ENCODE assay signal across 28 cellular contexts in genomic region chr7:117238472-117238871, GRCh38.
"Had no signal": no experiment of that assay in that cellular context is flagged by ENCODE, and none has a peak within 500 bp of the region (broad histone marks: within the 10 kb centered on the region; RNA-seq: fewer than 3 reads in every experiment).

No MANE protein-coding gene starts in this region.

- H3K4me3 ChIP-seq: stomach, suprapubic skin, testis, thoracic aorta, thyroid gland, tibial artery, tibial nerve, transverse colon, upper lobe of left lung, upper lobe of right lung, uterus, vagina had no signal

- H3K27ac Mint-ChIP-seq: stimulated activated effector memory CD8-positive, alpha-beta T cell treated with anti-CD3 and anti-CD28 coated beads, Interleukin-12 subunit alpha, Interleukin-12 subunit beta, amount 100 ng/mL, for 72 hours; stimulated activated memory B cell treated with anti-CD40 and anti-IgM and Interleukin-4, amounts not matched to agents 10 μg/mL and 1 μg/mL and 100 μg/mL, for 72 hours; stimulated activated naive B cell treated with anti-CD40 and anti-IgM and Interleukin-4, amounts not matched to agents 10 μg/mL and 1 μg/mL and 100 μg/mL, for 72 hours; stimulated activated naive CD8-positive, alpha-beta T cell treated with anti-CD3 and anti-CD28 coated beads, Interleukin-15, amount 100 ng/mL, for 72 hours; stimulated activated naive CD8-positive, alpha-beta T cell treated with anti-CD3 and anti-CD28 coated beads, Interleukin-15, Interleukin-2, amounts not matched to agents 100 ng/mL and 50 ng/mL, for 24 hours; type B pancreatic cell had no signal

- ATAC-seq: stimulated activated effector memory CD8-positive, alpha-beta T cell treated with anti-CD3 and anti-CD28 coated beads, Interleukin-12 subunit alpha, Interleukin-12 subunit beta, amount 100 ng/mL, for 72 hours; stimulated activated memory B cell treated with anti-CD40 and anti-IgM and Interleukin-4, amounts not matched to agents 10 μg/mL and 1 μg/mL and 100 μg/mL, for 72 hours; stimulated activated naive CD8-positive, alpha-beta T cell treated with anti-CD3 and anti-CD28 coated beads, Interleukin-15, amount 100 ng/mL, for 72 hours; stimulated activated naive CD8-positive, alpha-beta T cell treated with anti-CD3 and anti-CD28 coated beads, Interleukin-15, Interleukin-2, amounts not matched to agents 100 U/mL and 50 U/mL, for 24 hours; upper lobe of right lung had no signal

- H3K9me3 ChIP-seq: suprapubic skin, testis, thyroid gland, upper lobe of right lung, uterus, vagina had no signal

- H3K9me3 Mint-ChIP-seq: stimulated activated naive CD8-positive, alpha-beta T cell treated with anti-CD3 and anti-CD28 coated beads, Interleukin-15, Interleukin-2, amounts not matched to agents 100 ng/mL and 50 ng/mL, for 24 hours had no signal

- H3K27me3 ChIP-seq: suprapubic skin, testis, thyroid gland, tibial artery, tibial nerve, transverse colon, upper lobe of right lung, uterus, vagina had no signal

- H3K36me3 Mint-ChIP-seq: stimulated activated effector memory CD8-positive, alpha-beta T cell treated with anti-CD3 and anti-CD28 coated beads, Interleukin-12 subunit alpha, Interleukin-12 subunit beta, amount 100 ng/mL, for 72 hours; stimulated activated memory B cell treated with anti-CD40 and anti-IgM and Interleukin-4, amounts not matched to agents 10 μg/mL and 1 μg/mL and 100 μg/mL, for 72 hours; stimulated activated naive B cell treated with anti-CD40 and anti-IgM and Interleukin-4, amounts not matched to agents 10 μg/mL and 1 μg/mL and 100 μg/mL, for 72 hours; type B pancreatic cell had no signal

- H3K4me1 Mint-ChIP-seq: stimulated activated effector memory CD8-positive, alpha-beta T cell treated with anti-CD3 and anti-CD28 coated beads, Interleukin-12 subunit alpha, Interleukin-12 subunit beta, amount 100 ng/mL, for 72 hours; stimulated activated memory B cell treated with anti-CD40 and anti-IgM and Interleukin-4, amounts not matched to agents 10 μg/mL and 1 μg/mL and 100 μg/mL, for 72 hours; stimulated activated naive B cell treated with anti-CD40 and anti-IgM and Interleukin-4, amounts not matched to agents 10 μg/mL and 1 μg/mL and 100 μg/mL, for 72 hours; stimulated activated naive CD8-positive, alpha-beta T cell treated with anti-CD3 and anti-CD28 coated beads, Interleukin-15, amount 100 ng/mL, for 72 hours had no signal

- H3K4me1 ChIP-seq: stomach, suprapubic skin, testis, thyroid gland, tibial artery, tibial nerve, transverse colon, upper lobe of left lung, upper lobe of right lung, uterus, vagina had no signal

- DNase-seq: stimulated activated CD4-positive, alpha-beta T cell treated with anti-CD3 and anti-CD28 coated beads, Interleukin-2, amount 100 ng/mL, for 48 hours; stimulated activated CD4-positive, alpha-beta T cell treated with anti-CD3 and anti-CD28 coated beads, Interleukin-4, amount 100 ng/mL, for 1 hour; stimulated activated CD4-positive, alpha-beta T cell treated with anti-CD3 and anti-CD28 coated beads, Interleukin-4, amount 100 ng/mL, for 24 hours; stimulated activated CD4-positive, alpha-beta T cell treated with anti-CD3 and anti-CD28 coated beads, Interleukin-4, amount 100 ng/mL, for 4 hours; stimulated activated CD8-positive, alpha-beta memory T cell treated with anti-CD3 and anti-CD28 coated beads, Interleukin-4, amount 100 ng/mL, for 48 hours; stimulated activated naive B cell treated with anti-CD40 and anti-IgM and Interleukin-4, amounts not matched to agents 10 μg/mL and 1 μg/mL and 100 μg/mL, for 72 hours; stimulated activated naive CD4-positive, alpha-beta T cell; stimulated activated naive CD4-positive, alpha-beta T cell treated with Interleukin-2 at 50 U/mL for 16 hours; stimulated activated naive CD8-positive, alpha-beta T cell treated with anti-CD3 and anti-CD28 coated beads, Interleukin-15, amount 100 ng/mL, for 72 hours; stimulated activated naive CD8-positive, alpha-beta T cell treated with anti-CD3 and anti-CD28 coated beads, Interleukin-15, Interleukin-2, amounts not matched to agents 100 U/mL and 50 U/mL, for 24 hours; stomach; substantia nigra; testis; thyroid gland; tibial artery; transverse colon; trophoblast cell; upper lobe of right lung; uterus had no signal

- H3K27ac ChIP-seq: stomach, suprapubic skin, testis, thoracic aorta, thyroid gland, tibial artery, tibial nerve, transverse colon, upper lobe of left lung, upper lobe of right lung, uterus, vagina had no signal

- H3K4me3 Mint-ChIP-seq: stimulated activated effector memory CD8-positive, alpha-beta T cell treated with anti-CD3 and anti-CD28 coated beads, Interleukin-12 subunit alpha, Interleukin-12 subunit beta, amount 100 ng/mL, for 72 hours; stimulated activated memory B cell treated with anti-CD40 and anti-IgM and Interleukin-4, amounts not matched to agents 10 μg/mL and 1 μg/mL and 100 μg/mL, for 72 hours; stimulated activated naive B cell treated with anti-CD40 and anti-IgM and Interleukin-4, amounts not matched to agents 10 μg/mL and 1 μg/mL and 100 μg/mL, for 72 hours; stimulated activated naive CD8-positive, alpha-beta T cell treated with anti-CD3 and anti-CD28 coated beads, Interleukin-15, amount 100 ng/mL, for 72 hours; stimulated activated naive CD8-positive, alpha-beta T cell treated with anti-CD3 and anti-CD28 coated beads, Interleukin-15, Interleukin-2, amounts not matched to agents 100 ng/mL and 50 ng/mL, for 24 hours; type B pancreatic cell had no signal

- H3K36me3 ChIP-seq: stomach, suprapubic skin, thoracic aorta, thyroid gland, tibial artery, tibial nerve, transverse colon, upper lobe of left lung, upper lobe of right lung, uterus, vagina had no signal
